38 cellular contexts compared by ENCODE assay signal in the genomic region with DNA sequence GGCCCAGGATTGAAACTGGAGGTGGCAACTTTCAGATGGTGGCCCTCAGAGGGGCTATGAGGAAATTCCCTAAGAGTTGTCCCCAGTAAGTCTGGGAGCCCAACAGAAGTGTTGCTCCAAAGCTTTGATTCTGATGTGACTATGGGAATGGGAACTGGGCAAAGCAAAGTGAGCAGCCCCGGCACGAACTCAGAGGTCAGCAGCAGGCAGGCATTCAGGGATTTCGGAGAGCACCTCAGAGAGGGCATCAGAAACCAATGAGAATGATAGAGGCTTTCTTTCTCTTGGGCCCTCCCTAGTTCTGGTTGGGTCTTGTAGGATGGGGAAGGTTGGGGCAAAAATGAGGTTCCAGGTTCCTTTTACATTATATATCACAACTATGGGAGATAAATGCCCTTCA.
"Had no signal": no experiment of that assay in that cellular context is flagged by ENCODE, and none has a peak within 500 bp of the region (broad histone marks: within the 10 kb centered on the region; RNA-seq: fewer than 3 reads in every experiment).

No MANE protein-coding gene starts in this region.

- H3K4me3 Mint-ChIP-seq: activated naive CD4-positive, alpha-beta T cell treated with anti-CD3 and anti-CD28 coated beads for 36 hours; activated naive CD4-positive, alpha-beta T cell treated with anti-CD3 and anti-CD28 coated beads, Interleukin-2, amount 10 ng/mL, durations not matched to agents 7 days and 5 days; activated naive CD4-positive, alpha-beta T cell treated with anti-CD3 and anti-CD28 coated beads, Interleukin-2, amount 50 U/mL, for 24 hours; activated naive CD8-positive, alpha-beta T cell; activated naive CD8-positive, alpha-beta T cell treated with anti-CD3 and anti-CD28 coated beads for 36 hours; activated naive CD8-positive, alpha-beta T cell treated with anti-CD3 and anti-CD28 coated beads, Interleukin-2, amount 10 ng/mL, durations not matched to agents 7 days and 5 days; activated naive CD8-positive, alpha-beta T cell treated with anti-CD3 and anti-CD28 coated beads, Interleukin-2, amount 50 U/mL, for 24 hours; activated T-cell treated with anti-CD3 and anti-CD28 coated beads, Interleukin-2, amount 50 U/mL, for 24 hours; activated T-cell treated with anti-CD3 and anti-CD28 coated beads, Interleukin-2, amount 50 U/mL, for 4 hours; activated T-cell treated with anti-CD3 and anti-CD28 coated beads, Interleukin-2, amount 50 U/mL, for 72 hours; activated T-helper 1 cell treated with anti-CD3 and anti-CD28 coated beads, Interleukin-12 subunit alpha, Interleukin-12 subunit beta, Interleukin-2, Interleukin-4 antibody, amounts not matched to agents 30 ng/mL and 10 ng/mL and 1 ng/mL, durations not matched to agents 14 hours and 24 hours and 36 hours; activated T-helper 17 cell treated with anti-CD3 and anti-CD28 coated beads, Interleukin-2, amount 50 U/mL, for 72 hours; brain; central memory CD8-positive, alpha-beta T cell had no signal

- H3K27ac ChIP-seq: adrenal gland, ascending aorta, body of pancreas, brain microvascular endothelial cell, breast epithelium, cardiac muscle cell had no signal

- H3K9me3 Mint-ChIP-seq: activated naive CD4-positive, alpha-beta T cell treated with anti-CD3 and anti-CD28 coated beads for 36 hours; activated naive CD4-positive, alpha-beta T cell treated with anti-CD3 and anti-CD28 coated beads, Interleukin-2, amount 10 ng/mL, durations not matched to agents 7 days and 5 days; activated naive CD4-positive, alpha-beta T cell treated with anti-CD3 and anti-CD28 coated beads, Interleukin-2, amount 50 U/mL, for 24 hours; activated naive CD4-positive, alpha-beta T cell treated with anti-CD3 and anti-CD28 coated beads, Interleukin-2, amount 50 U/mL, for 72 hours; activated naive CD8-positive, alpha-beta T cell treated with anti-CD3 and anti-CD28 coated beads for 36 hours; activated naive CD8-positive, alpha-beta T cell treated with anti-CD3 and anti-CD28 coated beads, Interleukin-2, amount 10 ng/mL, durations not matched to agents 7 days and 5 days; activated naive CD8-positive, alpha-beta T cell treated with anti-CD3 and anti-CD28 coated beads, Interleukin-2, amount 50 U/mL, for 24 hours; activated T-cell treated with anti-CD3 and anti-CD28 coated beads, Interleukin-2, amount 50 U/mL, for 24 hours; activated T-cell treated with anti-CD3 and anti-CD28 coated beads, Interleukin-2, amount 50 U/mL, for 4 hours; activated T-cell treated with anti-CD3 and anti-CD28 coated beads, Interleukin-2, amount 50 U/mL, for 72 hours; activated T-helper 1 cell treated with anti-CD3 and anti-CD28 coated beads, Interleukin-12 subunit alpha, Interleukin-12 subunit beta, Interleukin-2, Interleukin-4 antibody, amounts not matched to agents 30 ng/mL and 10 ng/mL and 1 ng/mL, durations not matched to agents 14 hours and 24 hours and 36 hours; activated T-helper 17 cell treated with anti-CD3 and anti-CD28 coated beads, Interleukin-2, amount 50 U/mL, for 72 hours; activated T-helper 2 cell treated with anti-CD3 and anti-CD28 coated beads, Interferon-gamma antibody, Interleukin-2, Interleukin-4, amounts not matched to agents 10 μg/mL and 5 μg/mL and 100 μg/mL, durations not matched to agents 14 hours and 24 hours and 36 hours; brain; central memory CD8-positive, alpha-beta T cell had no signal

- H3K36me3 Mint-ChIP-seq: activated naive CD4-positive, alpha-beta T cell treated with anti-CD3 and anti-CD28 coated beads, Interleukin-2, amount 10 ng/mL, durations not matched to agents 7 days and 5 days; activated naive CD4-positive, alpha-beta T cell treated with anti-CD3 and anti-CD28 coated beads, Interleukin-2, amount 50 U/mL, for 24 hours; activated naive CD4-positive, alpha-beta T cell treated with anti-CD3 and anti-CD28 coated beads, Interleukin-2, amount 50 U/mL, for 72 hours; activated naive CD8-positive, alpha-beta T cell; activated naive CD8-positive, alpha-beta T cell treated with anti-CD3 and anti-CD28 coated beads for 36 hours; activated naive CD8-positive, alpha-beta T cell treated with anti-CD3 and anti-CD28 coated beads, Interleukin-2, amount 10 ng/mL, durations not matched to agents 7 days and 5 days had no signal

- H3K27ac Mint-ChIP-seq: activated naive CD4-positive, alpha-beta T cell treated with anti-CD3 and anti-CD28 coated beads for 36 hours; activated naive CD4-positive, alpha-beta T cell treated with anti-CD3 and anti-CD28 coated beads, Interleukin-2, amount 10 ng/mL, durations not matched to agents 7 days and 5 days; activated naive CD4-positive, alpha-beta T cell treated with anti-CD3 and anti-CD28 coated beads, Interleukin-2, amount 50 U/mL, for 24 hours; activated naive CD4-positive, alpha-beta T cell treated with anti-CD3 and anti-CD28 coated beads, Interleukin-2, amount 50 U/mL, for 72 hours; activated naive CD8-positive, alpha-beta T cell; activated naive CD8-positive, alpha-beta T cell treated with anti-CD3 and anti-CD28 coated beads for 36 hours; activated naive CD8-positive, alpha-beta T cell treated with anti-CD3 and anti-CD28 coated beads, Interleukin-2, amount 10 ng/mL, durations not matched to agents 7 days and 5 days; activated naive CD8-positive, alpha-beta T cell treated with anti-CD3 and anti-CD28 coated beads, Interleukin-2, amount 50 U/mL, for 24 hours; activated T-cell treated with anti-CD3 and anti-CD28 coated beads, Interleukin-2, amount 50 U/mL, for 24 hours; activated T-cell treated with anti-CD3 and anti-CD28 coated beads, Interleukin-2, amount 50 U/mL, for 72 hours; activated T-helper 1 cell treated with anti-CD3 and anti-CD28 coated beads, Interleukin-12 subunit alpha, Interleukin-12 subunit beta, Interleukin-2, Interleukin-4 antibody, amounts not matched to agents 30 ng/mL and 10 ng/mL and 1 ng/mL, durations not matched to agents 14 hours and 24 hours and 36 hours; activated T-helper 17 cell treated with anti-CD3 and anti-CD28 coated beads, Interleukin-2, amount 50 U/mL, for 72 hours; activated T-helper 2 cell treated with anti-CD3 and anti-CD28 coated beads, Interferon-gamma antibody, Interleukin-2, Interleukin-4, amounts not matched to agents 10 μg/mL and 5 μg/mL and 100 μg/mL, durations not matched to agents 14 hours and 24 hours and 36 hours; brain had no signal

- H3K4me3 ChIP-seq: adrenal gland, ascending aorta, body of pancreas, breast epithelium, cardiac muscle cell had no signal

- ATAC-seq: activated naive CD4-positive, alpha-beta T cell treated with anti-CD3 and anti-CD28 coated beads, Interleukin-2, amount 50 U/mL, for 72 hours; activated naive CD8-positive, alpha-beta T cell treated with anti-CD3 and anti-CD28 coated beads, Interleukin-2, amount 50 U/mL, for 24 hours; activated T-cell treated with anti-CD3 and anti-CD28 coated beads, Interleukin-2, amount 50 U/mL, for 4 hours; activated T-cell treated with anti-CD3 and anti-CD28 coated beads, Interleukin-2, amount 50 U/mL, for 72 hours; activated T-helper 17 cell treated with anti-CD3 and anti-CD28 coated beads, Interleukin-2, amount 50 U/mL, for 72 hours; body of pancreas had no signal

- H3K9me3 ChIP-seq: adrenal gland, ascending aorta, body of pancreas, breast epithelium had no signal

- H3K27me3 ChIP-seq: adrenal gland, ascending aorta, body of pancreas, brain microvascular endothelial cell, breast epithelium, cardiac muscle cell had no signal

- DNase-seq: activated effector memory CD4-positive, alpha-beta T cell treated with anti-CD3 and anti-CD28 coated beads, Interleukin-2, amount 50 U/mL, for 16 hours; activated effector memory CD4-positive, alpha-beta T cell treated with Interleukin-2 at 50 U/mL for 16 hours; activated gamma-delta T cell; activated gamma-delta T cell treated with Interleukin-2 at 50 U/mL for 16 hours; activated naive CD4-positive, alpha-beta T cell; activated naive CD4-positive, alpha-beta T cell treated with anti-CD3 and anti-CD28 coated beads for 36 hours; activated naive CD4-positive, alpha-beta T cell treated with anti-CD3 and anti-CD28 coated beads, Interleukin-2, amount 10 ng/mL, durations not matched to agents 7 days and 5 days; activated naive CD4-positive, alpha-beta T cell treated with anti-CD3 and anti-CD28 coated beads, Interleukin-2, amount 50 U/mL, for 16 hours; activated naive CD4-positive, alpha-beta T cell treated with Interleukin-2 at 50 U/mL for 16 hours; activated naive CD8-positive, alpha-beta T cell treated with anti-CD3 and anti-CD28 coated beads for 36 hours; activated naive CD8-positive, alpha-beta T cell treated with anti-CD3 and anti-CD28 coated beads, Interleukin-2, amount 10 ng/mL, durations not matched to agents 7 days and 5 days; activated naive CD8-positive, alpha-beta T cell treated with anti-CD3 and anti-CD28 coated beads, Interleukin-2, amount 50 U/mL, for 24 hours; activated T-cell treated with anti-CD3 and anti-CD28 coated beads, Interleukin-2, amount 50 U/mL, for 1 hour; activated T-cell treated with anti-CD3 and anti-CD28 coated beads, Interleukin-2, amount 50 U/mL, for 24 hours; activated T-cell treated with anti-CD3 and anti-CD28 coated beads, Interleukin-2, amount 50 U/mL, for 4 hours; activated T-cell treated with anti-CD3 and anti-CD28 coated beads, Interleukin-2, amount 50 U/mL, for 48 hours; activated T-cell treated with anti-CD3 and anti-CD28 coated beads, Interleukin-2, amount 50 U/mL, for 72 hours; adrenal gland; amniotic stem cell; amygdala; anterior cingulate cortex; aorta; body of pancreas; brain microvascular endothelial cell; caudate nucleus; central memory CD4-positive, alpha-beta T cell; cerebellar nuclear complex had no signal

- H3K4me1 Mint-ChIP-seq: activated naive CD4-positive, alpha-beta T cell treated with anti-CD3 and anti-CD28 coated beads, Interleukin-2, amount 10 ng/mL, durations not matched to agents 7 days and 5 days; activated naive CD4-positive, alpha-beta T cell treated with anti-CD3 and anti-CD28 coated beads, Interleukin-2, amount 50 U/mL, for 24 hours; activated naive CD8-positive, alpha-beta T cell treated with anti-CD3 and anti-CD28 coated beads for 36 hours; activated naive CD8-positive, alpha-beta T cell treated with anti-CD3 and anti-CD28 coated beads, Interleukin-2, amount 10 ng/mL, durations not matched to agents 7 days and 5 days; activated naive CD8-positive, alpha-beta T cell treated with anti-CD3 and anti-CD28 coated beads, Interleukin-2, amount 50 U/mL, for 24 hours; activated T-helper 17 cell treated with anti-CD3 and anti-CD28 coated beads, Interleukin-2, amount 50 U/mL, for 72 hours; brain; central memory CD8-positive, alpha-beta T cell had no signal

- H3K4me1 ChIP-seq: adrenal gland, ascending aorta, body of pancreas, breast epithelium had no signal

- H3K36me3 ChIP-seq: adrenal gland, ascending aorta, brain microvascular endothelial cell, breast epithelium, cardiac muscle cell had no signal
